In genomic region chr22:16937811-16938210, GRCh38 we compare ENCODE assay signal across 40 cellular contexts.
"Had no signal": no experiment of that assay in that cellular context is flagged by ENCODE, and none has a peak within 500 bp of the region (broad histone marks: within the 10 kb centered on the region; RNA-seq: fewer than 3 reads in every experiment).

No MANE protein-coding gene starts in this region.

- H3K4me3 ChIP-seq: adrenal gland, ascending aorta, body of pancreas, breast epithelium, cardiac muscle cell had no signal

- H3K36me3 Mint-ChIP-seq: activated naive CD4-positive, alpha-beta T cell treated with anti-CD3 and anti-CD28 coated beads, Interleukin-2, amount 10 ng/mL, durations not matched to agents 7 days and 5 days; activated naive CD4-positive, alpha-beta T cell treated with anti-CD3 and anti-CD28 coated beads, Interleukin-2, amount 50 U/mL, for 24 hours; activated naive CD4-positive, alpha-beta T cell treated with anti-CD3 and anti-CD28 coated beads, Interleukin-2, amount 50 U/mL, for 72 hours; activated naive CD8-positive, alpha-beta T cell; activated naive CD8-positive, alpha-beta T cell treated with anti-CD3 and anti-CD28 coated beads for 36 hours; activated naive CD8-positive, alpha-beta T cell treated with anti-CD3 and anti-CD28 coated beads, Interleukin-2, amount 10 ng/mL, durations not matched to agents 7 days and 5 days; brain had no signal

- DNase-seq: activated effector memory CD4-positive, alpha-beta T cell treated with anti-CD3 and anti-CD28 coated beads, Interleukin-2, amount 50 U/mL, for 16 hours; activated effector memory CD4-positive, alpha-beta T cell treated with Interleukin-2 at 50 U/mL for 16 hours; activated gamma-delta T cell; activated gamma-delta T cell treated with Interleukin-2 at 50 U/mL for 16 hours; activated naive CD4-positive, alpha-beta T cell; activated naive CD4-positive, alpha-beta T cell treated with anti-CD3 and anti-CD28 coated beads for 36 hours; activated naive CD4-positive, alpha-beta T cell treated with anti-CD3 and anti-CD28 coated beads, Interleukin-2, amount 10 ng/mL, durations not matched to agents 7 days and 5 days; activated naive CD4-positive, alpha-beta T cell treated with anti-CD3 and anti-CD28 coated beads, Interleukin-2, amount 50 U/mL, for 16 hours; activated naive CD4-positive, alpha-beta T cell treated with Interleukin-2 at 50 U/mL for 16 hours; activated naive CD8-positive, alpha-beta T cell treated with anti-CD3 and anti-CD28 coated beads for 36 hours; activated naive CD8-positive, alpha-beta T cell treated with anti-CD3 and anti-CD28 coated beads, Interleukin-2, amount 10 ng/mL, durations not matched to agents 7 days and 5 days; activated naive CD8-positive, alpha-beta T cell treated with anti-CD3 and anti-CD28 coated beads, Interleukin-2, amount 50 U/mL, for 24 hours; activated T-cell treated with anti-CD3 and anti-CD28 coated beads for 4 hours; activated T-cell treated with anti-CD3 and anti-CD28 coated beads, Interleukin-2, amount 50 U/mL, for 1 hour; activated T-cell treated with anti-CD3 and anti-CD28 coated beads, Interleukin-2, amount 50 U/mL, for 24 hours; activated T-cell treated with anti-CD3 and anti-CD28 coated beads, Interleukin-2, amount 50 U/mL, for 4 hours; activated T-cell treated with anti-CD3 and anti-CD28 coated beads, Interleukin-2, amount 50 U/mL, for 48 hours; activated T-cell treated with anti-CD3 and anti-CD28 coated beads, Interleukin-2, amount 50 U/mL, for 72 hours; adrenal gland; amniotic stem cell; amygdala; anterior cingulate cortex; aorta; body of pancreas; brain microvascular endothelial cell; caudate nucleus; central memory CD4-positive, alpha-beta T cell; cerebellar nuclear complex had no signal

- H3K4me3 Mint-ChIP-seq: activated naive CD4-positive, alpha-beta T cell treated with anti-CD3 and anti-CD28 coated beads for 36 hours; activated naive CD4-positive, alpha-beta T cell treated with anti-CD3 and anti-CD28 coated beads, Interleukin-2, amount 10 ng/mL, durations not matched to agents 7 days and 5 days; activated naive CD4-positive, alpha-beta T cell treated with anti-CD3 and anti-CD28 coated beads, Interleukin-2, amount 50 U/mL, for 24 hours; activated naive CD8-positive, alpha-beta T cell; activated naive CD8-positive, alpha-beta T cell treated with anti-CD3 and anti-CD28 coated beads for 36 hours; activated naive CD8-positive, alpha-beta T cell treated with anti-CD3 and anti-CD28 coated beads, Interleukin-2, amount 10 ng/mL, durations not matched to agents 7 days and 5 days; activated naive CD8-positive, alpha-beta T cell treated with anti-CD3 and anti-CD28 coated beads, Interleukin-2, amount 50 U/mL, for 24 hours; activated T-cell treated with anti-CD3 and anti-CD28 coated beads, Interleukin-2, amount 50 U/mL, for 24 hours; activated T-cell treated with anti-CD3 and anti-CD28 coated beads, Interleukin-2, amount 50 U/mL, for 4 hours; activated T-cell treated with anti-CD3 and anti-CD28 coated beads, Interleukin-2, amount 50 U/mL, for 72 hours; activated T-helper 1 cell treated with anti-CD3 and anti-CD28 coated beads, Interleukin-12 subunit alpha, Interleukin-12 subunit beta, Interleukin-2, Interleukin-4 antibody, amounts not matched to agents 30 ng/mL and 10 ng/mL and 1 ng/mL, durations not matched to agents 14 hours and 24 hours and 36 hours; activated T-helper 17 cell treated with anti-CD3 and anti-CD28 coated beads, Interleukin-2, amount 50 U/mL, for 72 hours; brain; central memory CD8-positive, alpha-beta T cell had no signal

- H3K27ac ChIP-seq: adrenal gland, ascending aorta, body of pancreas, brain microvascular endothelial cell, breast epithelium, cardiac muscle cell had no signal

- H3K4me1 ChIP-seq: adrenal gland, ascending aorta, body of pancreas, breast epithelium had no signal

- H3K27me3 Mint-ChIP-seq: activated naive CD8-positive, alpha-beta T cell had no signal

- H3K27ac Mint-ChIP-seq: activated naive CD4-positive, alpha-beta T cell treated with anti-CD3 and anti-CD28 coated beads for 36 hours; activated naive CD4-positive, alpha-beta T cell treated with anti-CD3 and anti-CD28 coated beads, Interleukin-2, amount 10 ng/mL, durations not matched to agents 7 days and 5 days; activated naive CD4-positive, alpha-beta T cell treated with anti-CD3 and anti-CD28 coated beads, Interleukin-2, amount 50 U/mL, for 24 hours; activated naive CD4-positive, alpha-beta T cell treated with anti-CD3 and anti-CD28 coated beads, Interleukin-2, amount 50 U/mL, for 72 hours; activated naive CD8-positive, alpha-beta T cell; activated naive CD8-positive, alpha-beta T cell treated with anti-CD3 and anti-CD28 coated beads for 36 hours; activated naive CD8-positive, alpha-beta T cell treated with anti-CD3 and anti-CD28 coated beads, Interleukin-2, amount 10 ng/mL, durations not matched to agents 7 days and 5 days; activated naive CD8-positive, alpha-beta T cell treated with anti-CD3 and anti-CD28 coated beads, Interleukin-2, amount 50 U/mL, for 24 hours; activated T-cell treated with anti-CD3 and anti-CD28 coated beads, Interleukin-2, amount 50 U/mL, for 24 hours; activated T-cell treated with anti-CD3 and anti-CD28 coated beads, Interleukin-2, amount 50 U/mL, for 72 hours; activated T-helper 1 cell treated with anti-CD3 and anti-CD28 coated beads, Interleukin-12 subunit alpha, Interleukin-12 subunit beta, Interleukin-2, Interleukin-4 antibody, amounts not matched to agents 30 ng/mL and 10 ng/mL and 1 ng/mL, durations not matched to agents 14 hours and 24 hours and 36 hours; activated T-helper 17 cell treated with anti-CD3 and anti-CD28 coated beads, Interleukin-2, amount 50 U/mL, for 72 hours; activated T-helper 2 cell treated with anti-CD3 and anti-CD28 coated beads, Interferon-gamma antibody, Interleukin-2, Interleukin-4, amounts not matched to agents 10 μg/mL and 5 μg/mL and 100 μg/mL, durations not matched to agents 14 hours and 24 hours and 36 hours; brain had no signal

- H3K36me3 ChIP-seq: adrenal gland, ascending aorta, brain microvascular endothelial cell, breast epithelium, cardiac muscle cell had no signal

- H3K9me3 Mint-ChIP-seq: activated naive CD4-positive, alpha-beta T cell treated with anti-CD3 and anti-CD28 coated beads for 36 hours; activated naive CD4-positive, alpha-beta T cell treated with anti-CD3 and anti-CD28 coated beads, Interleukin-2, amount 10 ng/mL, durations not matched to agents 7 days and 5 days; activated naive CD4-positive, alpha-beta T cell treated with anti-CD3 and anti-CD28 coated beads, Interleukin-2, amount 50 U/mL, for 24 hours; activated naive CD4-positive, alpha-beta T cell treated with anti-CD3 and anti-CD28 coated beads, Interleukin-2, amount 50 U/mL, for 72 hours; activated naive CD8-positive, alpha-beta T cell treated with anti-CD3 and anti-CD28 coated beads for 36 hours; activated naive CD8-positive, alpha-beta T cell treated with anti-CD3 and anti-CD28 coated beads, Interleukin-2, amount 10 ng/mL, durations not matched to agents 7 days and 5 days; activated naive CD8-positive, alpha-beta T cell treated with anti-CD3 and anti-CD28 coated beads, Interleukin-2, amount 50 U/mL, for 24 hours; activated T-cell treated with anti-CD3 and anti-CD28 coated beads, Interleukin-2, amount 50 U/mL, for 24 hours; activated T-cell treated with anti-CD3 and anti-CD28 coated beads, Interleukin-2, amount 50 U/mL, for 4 hours; activated T-cell treated with anti-CD3 and anti-CD28 coated beads, Interleukin-2, amount 50 U/mL, for 72 hours; activated T-helper 1 cell treated with anti-CD3 and anti-CD28 coated beads, Interleukin-12 subunit alpha, Interleukin-12 subunit beta, Interleukin-2, Interleukin-4 antibody, amounts not matched to agents 30 ng/mL and 10 ng/mL and 1 ng/mL, durations not matched to agents 14 hours and 24 hours and 36 hours; activated T-helper 17 cell treated with anti-CD3 and anti-CD28 coated beads, Interleukin-2, amount 50 U/mL, for 72 hours; activated T-helper 2 cell treated with anti-CD3 and anti-CD28 coated beads, Interferon-gamma antibody, Interleukin-2, Interleukin-4, amounts not matched to agents 10 μg/mL and 5 μg/mL and 100 μg/mL, durations not matched to agents 14 hours and 24 hours and 36 hours; central memory CD8-positive, alpha-beta T cell had no signal

- H3K27me3 ChIP-seq: adrenal gland, ascending aorta, body of pancreas, brain microvascular endothelial cell, breast epithelium, cardiac muscle cell had no signal

- FAIRE-seq: astrocyte had no signal

- H3K4me1 Mint-ChIP-seq: activated naive CD4-positive, alpha-beta T cell treated with anti-CD3 and anti-CD28 coated beads, Interleukin-2, amount 10 ng/mL, durations not matched to agents 7 days and 5 days; activated naive CD4-positive, alpha-beta T cell treated with anti-CD3 and anti-CD28 coated beads, Interleukin-2, amount 50 U/mL, for 24 hours; activated naive CD8-positive, alpha-beta T cell treated with anti-CD3 and anti-CD28 coated beads, Interleukin-2, amount 10 ng/mL, durations not matched to agents 7 days and 5 days; activated T-helper 17 cell treated with anti-CD3 and anti-CD28 coated beads, Interleukin-2, amount 50 U/mL, for 72 hours; brain; central memory CD8-positive, alpha-beta T cell had no signal

- ATAC-seq: activated naive CD4-positive, alpha-beta T cell treated with anti-CD3 and anti-CD28 coated beads, Interleukin-2, amount 50 U/mL, for 72 hours; activated naive CD8-positive, alpha-beta T cell treated with anti-CD3 and anti-CD28 coated beads, Interleukin-2, amount 50 U/mL, for 24 hours; activated T-cell treated with anti-CD3 and anti-CD28 coated beads, Interleukin-2, amount 50 U/mL, for 4 hours; activated T-cell treated with anti-CD3 and anti-CD28 coated beads, Interleukin-2, amount 50 U/mL, for 72 hours; activated T-helper 17 cell treated with anti-CD3 and anti-CD28 coated beads, Interleukin-2, amount 50 U/mL, for 72 hours; body of pancreas had no signal

- H3K9me3 ChIP-seq: adrenal gland, ascending aorta, body of pancreas, breast epithelium had no signal
